8 cellular contexts compared by ENCODE assay signal in the genomic region with DNA sequence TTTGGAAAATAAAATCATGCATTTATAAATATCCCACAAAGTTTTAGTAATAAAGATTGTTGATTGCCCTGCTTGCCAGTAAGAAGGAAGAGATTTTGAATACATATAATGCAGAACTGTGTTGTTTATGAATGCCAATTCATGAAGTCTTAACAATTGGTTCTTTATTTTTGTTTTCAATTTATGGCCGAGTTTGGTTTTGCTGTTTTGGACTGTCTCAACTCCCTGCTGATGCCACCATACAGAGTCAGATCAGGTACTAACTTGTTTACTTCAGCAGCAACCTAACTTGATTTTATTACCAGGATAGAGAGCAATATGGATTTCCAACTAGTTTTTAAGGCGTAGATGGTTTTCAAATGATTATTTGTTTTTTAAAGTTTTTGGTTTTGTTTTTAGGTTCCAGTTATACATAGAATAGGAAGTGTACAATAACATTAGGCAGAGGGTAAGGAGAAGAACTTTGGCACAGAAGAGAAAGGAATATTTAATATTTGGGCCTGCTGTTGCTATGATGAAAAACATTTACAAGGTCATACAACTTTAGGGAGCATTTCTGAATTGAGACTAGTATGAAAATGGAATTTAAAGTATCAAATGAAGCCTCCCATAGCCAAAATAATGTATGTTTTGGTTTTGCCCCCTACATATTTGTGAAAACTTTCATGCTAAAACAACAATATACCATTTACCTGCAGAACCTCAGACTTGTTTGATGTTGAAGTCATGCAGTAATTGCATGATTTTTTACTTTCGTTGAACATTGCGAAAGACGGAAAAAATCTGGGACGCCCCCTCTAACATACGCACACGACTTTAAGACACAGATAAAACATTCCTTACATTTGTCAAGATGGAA. TPM values are rescaled to one million over a fixed set of nuclear protein-coding genes. Genes with fewer than 3 reads are reported as not detected.
A peak's percentile ranks its signal among the peaks of the same experiment; 100 is the strongest.
DNase-seq lines count a peak whose midpoint lies in the region; ATAC-seq, FAIRE-seq and TF ChIP-seq lines count a peak whose summit lies in the region.

No MANE protein-coding gene starts in this region.

- no peaks in the 10 kb centered on the region; the same call in none of the 2 replicates for H3K23me2 ChIP-seq in H1 (ENCODE audit: low read depth, low read length)

- H3K23ac ChIP-seq in H1 (ENCODE audit: insufficient read length): no peak overlapping the region

- peaks cover 25 to 31% of the 10 kb centered on the region in 2 donors for H3K4me1 Mint-ChIP-seq in natural killer cell

- no peak overlapping the region for H4K8ac ChIP-seq in H1 (ENCODE audit: extremely low read depth, insufficient read depth, low read length)

- intact Hi-C loops in natural killer cell (cut with micrococcal nuclease): loop anchor here (5.0 kb wide), 1 partner anchor 372 kb away; no protein-coding TSS in a partner anchor

- no peak for ATAC-seq in natural killer cell
- no peak for ATAC-seq in HG03378 (IDR thresholded peaks at IDR 0.05; ENCODE audit: unreplicated experiment)
- ATAC-seq in GM21619 (IDR thresholded peaks at IDR 0.05; ENCODE audit: unreplicated experiment): no peak
- no peak for ATAC-seq in HG03135 (IDR thresholded peaks at IDR 0.05; ENCODE audit: unreplicated experiment)
- no peak for ATAC-seq in HG03280 (IDR thresholded peaks at IDR 0.05; ENCODE audit: unreplicated experiment)

- H2AK5ac ChIP-seq in H1 (ENCODE audit: low read depth, low read length): no peak overlapping the region

- H4K5ac ChIP-seq in H1 (ENCODE audit: insufficient read length, low read depth, low read length): no peak overlapping the region

- H3K4ac ChIP-seq in H1 (replicated peaks; ENCODE audit: insufficient read length, low read depth, low read length): no peak overlapping the region

- H3K18ac ChIP-seq in H1 (ENCODE audit: extremely low read depth, low read length): no peak overlapping the region

- H3K56ac ChIP-seq in H1 (replicated peaks; ENCODE audit: insufficient read length, low read depth, low read length): no peak overlapping the region

- peak overlapping the region; percentile 79 for H3K9ac ChIP-seq in OCI-LY3 (ENCODE audit: low read length)
- H3K9ac ChIP-seq in H1 (replicated peaks in 1 of 4; ENCODE audit: extremely low read depth in 1 of 4, low read depth in 3 of 4, low read length in 3 of 4): peak overlapping the region in 3 of 4 experiments; percentile 34 to 64 (median 52); a peak in 6 of 7 replicates

- DNase-seq in GM06990 (ENCODE audit: extremely low read depth, insufficient read length) (no peak), H1 (ENCODE audit: low read depth in 1 of 2, low spot score in 2 of 2) (no peak), natural killer cell (no peak)

- no peak overlapping the region for H3K14ac ChIP-seq in H1 (ENCODE audit: insufficient read length)

- H3K27ac Mint-ChIP-seq in natural killer cell: peak overlapping the region; percentile 91 to 93

- no peak for TF ChIP-seq POLR2A in H1 (IDR thresholded peaks at IDR 0.05; ENCODE audit: control extremely low read depth in 1 of 2, low read depth in 2 of 2, low read length in 2 of 2)

- H3K79me2 ChIP-seq in OCI-LY3 (ENCODE audit: low read length): peaks cover 6% of the 10 kb centered on the region; the same call in 1 of the 2 replicates
- H3K79me2 ChIP-seq in H1 (ENCODE audit: control insufficient read depth in 1 of 2, insufficient read depth in 2 of 2, low read length in 2 of 2): peaks cover 0 to 6% of the 10 kb centered on the region in 2 experiments; a peak in 2 of 4 replicates

- H3K4me3 Mint-ChIP-seq in natural killer cell: peak overlapping the region; percentile 97

- no peaks in the 10 kb centered on the region for H3K36me3 ChIP-seq in GM06990 (ENCODE audit: control insufficient read depth, insufficient read depth, low read length)
- no peaks in the 10 kb centered on the region for H3K36me3 ChIP-seq in OCI-LY3 (replicated peaks; ENCODE audit: low read depth, low read length)
- H3K36me3 ChIP-seq in H1 (ENCODE audit: control insufficient read depth in 2 of 4, insufficient read depth in 4 of 4, low read length in 3 of 4): no peaks in the 10 kb centered on the region; a peak in 2 of 8 replicates

- no peak overlapping the region for H4K91ac ChIP-seq in H1 (replicated peaks; ENCODE audit: insufficient read length, low read length)

- no peak overlapping the region for H2BK5ac ChIP-seq in H1 (ENCODE audit: low read depth, low read length)

- POLR2A ChIA-PET in H1 (lab: Charles Lee; ENCODE audit: partially characterized antibody): interaction anchor here (0.6 to 2.3 kb wide), 11 partner anchors 9 to 606 kb away, joined by 3 to 17 read pairs (median 4); partner anchors contain the start of genes BAZ1A, PPP2R3C and SRP54

- H3K27me3 Mint-ChIP-seq in natural killer cell (ENCODE audit: low read depth in 2 of 2): no peaks in the 10 kb centered on the region

- no peak overlapping the region for H2BK15ac ChIP-seq in H1 (ENCODE audit: low read length)

- TF ChIP-seq EP300 in H1 (IDR thresholded peaks at IDR 0.05; ENCODE audit: borderline replicate concordance in 1 of 2, low read depth in 2 of 2, low read length in 2 of 2): no peak

- FAIRE-seq in H1 (lab: Jason Lieb, UNC): no peak

- H3K9me3 Mint-ChIP-seq in natural killer cell: no peaks in the 10 kb centered on the region

- H3K4me2 ChIP-seq in OCI-LY3 (ENCODE audit: low read length) (peak overlapping the region; percentile 74), H1 (ENCODE audit: insufficient read depth in 1 of 2, low read depth in 2 of 2, low read length in 2 of 2) (peak overlapping the region; percentile 75 to 85)

- TF ChIP-seq CTCF in GM06990 (IDR thresholded peaks at IDR 0.05; ENCODE audit: insufficient read depth, low read length, poor library complexity, severe bottlenecking) (no peak), OCI-LY3 (IDR thresholded peaks at IDR 0.05; ENCODE audit: low read depth, low read length) (no peak), H1 (IDR thresholded peaks at IDR 0.05; ENCODE audit: control extremely low read depth in 1 of 3, insufficient read depth in 1 of 3, low read depth in 1 of 3, low read length in 3 of 3) (no peak), natural killer cell (IDR thresholded peaks at IDR 0.05) (no peak)

- H2AFZ ChIP-seq in OCI-LY3 (ENCODE audit: low read depth, low read length): peak overlapping the region; percentile 92
- H2AFZ ChIP-seq in H1 (ENCODE audit: low read length): peak overlapping the region; percentile 52

- H4K20me1 ChIP-seq in OCI-LY3 (ENCODE audit: insufficient read depth, low read length): no peaks in the 10 kb centered on the region
- H4K20me1 ChIP-seq in H1 (replicated peaks in 1 of 2; ENCODE audit: control insufficient read depth in 1 of 2, insufficient read depth in 2 of 2, low read length in 2 of 2): no peaks in the 10 kb centered on the region

- H3K9me3 ChIP-seq in OCI-LY3 (ENCODE audit: insufficient read depth, low read length): no peaks in the 10 kb centered on the region
- H3K9me3 ChIP-seq in H1 (ENCODE audit: insufficient read depth in 2 of 2, low read depth in 1 of 2, low read length in 1 of 2): 0 out of 4 replicates have a peak, but pooled peaks cover 0 to 2% of the 10 kb centered on the region in 2 experiments

- TF ChIP-seq RAD21 in H1 (IDR thresholded peaks at IDR 0.05 in 1 of 2, conservative IDR thresholded peaks at IDR 0.05 in 1 of 2; ENCODE audit: low read depth in 2 of 2, low read length in 2 of 2): no peak

- peak overlapping the region; percentile 86 for H3K4me3 ChIP-seq in GM06990 (replicated peaks; ENCODE audit: low read depth, low read length)
- peak overlapping the region; percentile 91 for H3K4me3 ChIP-seq in OCI-LY3 (ENCODE audit: low read length)
- H3K4me3 ChIP-seq in H1 (ENCODE audit: extremely low read depth in 1 of 4, insufficient read depth in 2 of 4, low read depth in 3 of 4, low read length in 4 of 4): peak overlapping the region; percentile 67 to 79 (median 72)

- H3K27ac ChIP-seq in OCI-LY3 (ENCODE audit: low read length): peak overlapping the region; percentile 71
- H3K27ac ChIP-seq in H1 (ENCODE audit: low read depth, low read length): no peak overlapping the region

- H3K79me1 ChIP-seq in H1 (ENCODE audit: low read depth, low read length): no peaks in the 10 kb centered on the region

- no peak overlapping the region for H2BK120ac ChIP-seq in H1 (replicated peaks; ENCODE audit: low read depth, low read length)

- no peak overlapping the region for H2BK12ac ChIP-seq in H1 (ENCODE audit: low read depth, low read length)

- CTCF ChIA-PET in H1 (lab: Charles Lee; ENCODE audit: partially characterized antibody): interaction anchor here (1.1 kb wide), 1 partner anchor 377 kb away, joined by 3 read pairs; no protein-coding TSS in a partner anchor

- H3K36me3 Mint-ChIP-seq in natural killer cell: no peaks in the 10 kb centered on the region

- peaks cover 9% of the 10 kb centered on the region for H3K4me1 ChIP-seq in OCI-LY3 (ENCODE audit: low read length)
- no peaks in the 10 kb centered on the region; a peak in 1 of 7 replicates for H3K4me1 ChIP-seq in H1 (replicated peaks in 1 of 4; ENCODE audit: control insufficient read depth in 3 of 4, insufficient read depth in 4 of 4, low read length in 3 of 4)

- H2BK20ac ChIP-seq in H1 (ENCODE audit: low read length): no peak overlapping the region

- H3K27me3 ChIP-seq in GM06990 (replicated peaks; ENCODE audit: control insufficient read depth, insufficient read depth, low read length) (no peaks in the 10 kb centered on the region), OCI-LY3 (ENCODE audit: low read depth, low read length) (no peaks in the 10 kb centered on the region), H1 (replicated peaks in 1 of 4; ENCODE audit: control insufficient read depth in 3 of 4, extremely low read depth in 1 of 4, insufficient read depth in 3 of 4, low read length in 3 of 4) (no peaks in the 10 kb centered on the region)

- WGBS in H1 (ENCODE audit: extremely low coverage in 1 of 2, insufficient coverage in 1 of 2, insufficient read length in 1 of 2, insufficient replicate concordance in 2 of 2, low coverage in 1 of 2, low lambda C conversion rate in 2 of 2, missing lambda C conversion rate in 1 of 2), 2 experiments: 39 to 100% methylated on average over 1 to 8 of the region's 8 CpGs

TF ChIP-seq in H1, 55 proteins besides CTCF, POLR2A, EP300 and RAD21:
- no peak for TF ChIP-seq KDM5A (IDR thresholded peaks at IDR 0.05; ENCODE audit: low read length)
- peak; percentile 48; the same call in 1 of the 2 replicates for TF ChIP-seq CEBPB (IDR thresholded peaks at IDR 0.05; ENCODE audit: low read depth, low read length)
- TF ChIP-seq MAFK (IDR thresholded peaks at IDR 0.05; ENCODE audit: low read depth, low read length): no peak

RNA-seq across cellular contexts. Expression of gene FAM177A1, which starts 0.9 kb away (rescaled TPM):
- total RNA-seq in H1 (2021; fragmentation: NEBNext Ultra II Directional; extraction: Animal tissue kit (Norgen Biotek cat#: 25700)): 32.0 and 34.0 TPM in 2 replicates
- 11.2 and 11.3 TPM in 2 replicates for polyA plus RNA-seq in H1 (2011; rRNA removed)
- 15.3 TPM for polyA plus RNA-seq in H1 (2011; cell fraction: cytosol; rRNA removed)
- 10.8 TPM for polyA plus RNA-seq in H1 (2011; cell fraction: nucleus; rRNA removed)
- polyA plus RNA-seq in H1 (2012, experiment 1 of 2): 23.6 to 32.4 TPM (median 24.0 TPM) in 4 replicates
- polyA plus RNA-seq in H1 (2012, experiment 2 of 2): 12.3 TPM
- 49.0 TPM for polyA plus RNA-seq in H1 (2013, experiment 1 of 2)
- polyA plus RNA-seq in H1 (2013, experiment 2 of 2): 49.4 TPM
- polyA minus RNA-seq in H1 (2011; rRNA and poly(A)+ RNA removed): 3.8 and 4.8 TPM in 2 replicates
- polyA minus RNA-seq in H1 (2011; cell fraction: cytosol; rRNA and poly(A)+ RNA removed): 6.4 TPM
- 20.3 TPM for polyA minus RNA-seq in H1 (2011; cell fraction: nucleus; rRNA and poly(A)+ RNA removed)
- total RNA-seq in natural killer cell: 100 to 1,000 TPM in 1 of 3 donors, 10 to 100 TPM in 2; 73.8 to 131 (median 79.6) TPM
